ENCODE assay signal across 1 cellular context in genomic region chr2:236363878-236364277, GRCh38.
TF ChIP-seq lines count a peak whose summit lies in the region.

No MANE protein-coding gene starts in this region.

TF ChIP-seq in GM23338, 12 proteins besides CTCF, POLR2A, EP300 and RAD21 (continued from another document):
- TF ChIP-seq REST (IDR thresholded peaks at IDR 0.05; ENCODE audit: unreplicated experiment) (no peak), JUNB (IDR thresholded peaks at IDR 0.05; ENCODE audit: unreplicated experiment) (no peak), NANOG (IDR thresholded peaks at IDR 0.05; ENCODE audit: borderline replicate concordance) (no peak), STAT1 (IDR thresholded peaks at IDR 0.05; ENCODE audit: unreplicated experiment) (no peak)
